ENCODE assay signal across 8 cellular contexts in the genomic region with DNA sequence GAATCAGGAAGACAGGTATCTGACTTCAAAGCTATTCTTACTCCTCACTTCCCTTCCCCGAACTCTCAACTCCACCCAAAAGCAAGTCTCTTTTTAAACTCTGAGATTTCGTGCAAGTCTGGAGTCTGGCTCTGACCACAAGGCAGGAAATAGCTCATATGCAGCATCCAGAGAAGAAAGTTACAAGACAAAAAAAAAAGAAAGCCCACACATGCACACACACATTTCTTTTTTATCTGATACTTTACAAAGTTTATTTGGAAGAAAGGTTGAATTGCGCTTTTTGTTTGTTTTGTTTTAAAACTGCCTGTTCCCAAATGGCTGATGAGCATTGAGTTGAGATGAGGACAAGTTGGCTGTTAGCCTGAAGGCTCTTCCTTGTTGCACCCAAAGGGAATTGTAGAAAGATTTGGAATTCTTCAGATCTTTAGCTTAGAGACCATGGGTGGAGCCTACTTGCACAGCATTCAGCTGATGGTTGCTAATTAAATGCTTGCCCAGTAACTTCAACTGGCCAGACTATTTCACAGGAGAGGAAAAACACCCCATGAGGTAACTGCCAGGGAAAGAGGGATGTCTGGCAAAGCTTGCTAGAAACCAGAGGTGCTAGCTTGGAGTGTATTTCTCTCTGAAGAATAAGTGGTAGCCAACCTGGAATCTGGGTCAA.
DNase-seq lines count a peak whose midpoint lies in the region; ATAC-seq and TF ChIP-seq lines count a peak whose summit lies in the region.

No MANE protein-coding gene starts in this region.

- peak overlapping the region; percentile 91 for H3K27ac Mint-ChIP-seq in activated CD8-positive, alpha-beta T cell treated with anti-CD3 and anti-CD28 coated beads for 36 hours

- peaks cover 4% of the 10 kb centered on the region for H3K36me3 Mint-ChIP-seq in activated CD8-positive, alpha-beta T cell treated with anti-CD3 and anti-CD28 coated beads for 36 hours (ENCODE audit: low read depth)

- no peaks in the 10 kb centered on the region for H3K27me3 Mint-ChIP-seq in activated CD8-positive, alpha-beta T cell treated with anti-CD3 and anti-CD28 coated beads for 36 hours

- no peaks in the 10 kb centered on the region for H3K36me3 ChIP-seq in testis (ENCODE audit: low read depth, missing control alignments)

- H3K27me3 ChIP-seq in right cardiac atrium (ENCODE audit: control insufficient read depth, insufficient read depth): no peaks in the 10 kb centered on the region
- H3K27me3 ChIP-seq in testis: no peaks in the 10 kb centered on the region

- H3K9me3 Mint-ChIP-seq in activated CD8-positive, alpha-beta T cell treated with anti-CD3 and anti-CD28 coated beads for 36 hours: peaks cover 8% of the 10 kb centered on the region

- intact Hi-C loops in activated CD8-positive, alpha-beta T cell treated with anti-CD3 and anti-CD28 coated beads for 36 hours (cut with micrococcal nuclease): no loop called here
- intact Hi-C loops in right cardiac atrium (cut with DNase I) (no loop called here), testis (cut with DNase I; ENCODE audit: low total_unique reads) (no loop called here)

- no peak for TF ChIP-seq POLR2A in testis (IDR thresholded peaks at IDR 0.05)

- POLR2A ChIA-PET in activated CD8-positive, alpha-beta T cell treated with anti-CD3 and anti-CD28 coated beads for 36 hours (lab: Charles Lee): interaction anchor here (0.6 to 1.2 kb wide), 3 partner anchors 11 to 148 kb away, joined by 3 to 4 read pairs (median 3); no protein-coding TSS in a partner anchor

- H3K9me3 ChIP-seq in right cardiac atrium (ENCODE audit: control insufficient read depth, low read length) (no peaks in the 10 kb centered on the region), testis (no peaks in the 10 kb centered on the region)

- H3K4me1 Mint-ChIP-seq in activated CD8-positive, alpha-beta T cell treated with anti-CD3 and anti-CD28 coated beads for 36 hours (ENCODE audit: low read depth): peaks cover 40% of the 10 kb centered on the region

- CTCF ChIA-PET in activated CD8-positive, alpha-beta T cell treated with anti-CD3 and anti-CD28 coated beads for 36 hours (lab: Charles Lee): no interaction called here

- ATAC-seq in HG03135 (IDR thresholded peaks at IDR 0.05; ENCODE audit: unreplicated experiment): peak; percentile 96
- ATAC-seq in activated CD8-positive, alpha-beta T cell treated with anti-CD3 and anti-CD28 coated beads for 36 hours: peak; percentile 95
- peak; percentile 66 to 77 for ATAC-seq in right cardiac atrium

- H3K4me1 ChIP-seq in right cardiac atrium (ENCODE audit: control insufficient read depth, insufficient read depth, low read length) (peaks cover 2% of the 10 kb centered on the region), testis (no peaks in the 10 kb centered on the region)

- WGBS in right cardiac atrium: 27% methylated on average over 3 of the region's 3 CpGs
- 35 to 42% methylated on average over 3 of the region's 3 CpGs for WGBS in testis, 2 donors

- H3K4me3 Mint-ChIP-seq in activated CD8-positive, alpha-beta T cell treated with anti-CD3 and anti-CD28 coated beads for 36 hours: peak overlapping the region; percentile 49

- H3K27ac ChIP-seq in right cardiac atrium (ENCODE audit: low read length): peak overlapping the region; percentile 64
- peak overlapping the region in 1 of 2 donors; percentile 46 for H3K27ac ChIP-seq in testis

- H3K4me3 ChIP-seq in AG10803 (ENCODE audit: low read length) (0 out of 2 replicates have a peak overlapping the region, but pooled peaks have one; percentile 2), right cardiac atrium (ENCODE audit: low read length) (no peak overlapping the region), testis (no peak overlapping the region)

- peak; percentile 84 for DNase-seq in AG10803 (ENCODE audit: low read depth)
- peak; percentile 17 for DNase-seq in GM19238 (ENCODE audit: insufficient read length, low spot score)
- DNase-seq in activated CD8-positive, alpha-beta T cell treated with anti-CD3 and anti-CD28 coated beads for 36 hours: peak; percentile 53
- DNase-seq in right cardiac atrium: peak in 1 of 3 donors; percentile 32
- peak; percentile 71 for DNase-seq in testis
- DNase-seq in NCI-H2227 treated with DMSO at 0.1 percent for 48 hours (lab: John Stamatoyannopoulos, UW): no peak
- no peak for DNase-seq in NCI-H146 treated with DMSO at 0.1 percent for 48 hours (lab: John Stamatoyannopoulos, UW; ENCODE audit: unreplicated experiment)

- TF ChIP-seq CTCF in AG10803 (conservative IDR thresholded peaks at IDR 0.05; ENCODE audit: low read length) (no peak), testis (IDR thresholded peaks at IDR 0.05) (no peak)
- TF ChIP-seq CTCF in activated CD8-positive, alpha-beta T cell treated with anti-CD3 and anti-CD28 coated beads for 36 hours (IDR thresholded peaks at IDR 0.05): no peak

Comparison
In these comparisons a context has a peak if more than half of its experiments do, and no peak if none do; other contexts are left out.
1. DNase-seq: peak in AG10803 (single experiment), GM19238 (single experiment), activated CD8-positive, alpha-beta T cell treated with anti-CD3 and anti-CD28 coated beads for 36 hours (single experiment) and testis (single experiment); none in NCI-H2227 treated with DMSO at 0.1 percent for 48 hours (single experiment) and NCI-H146 treated with DMSO at 0.1 percent for 48 hours (single experiment).
2. Peak in every context shown above with its lines, with median percentiles within 50 percentile points of each other: ATAC-seq.